Comparison of ENCODE assay signal across 14 cellular contexts in the genomic region with DNA sequence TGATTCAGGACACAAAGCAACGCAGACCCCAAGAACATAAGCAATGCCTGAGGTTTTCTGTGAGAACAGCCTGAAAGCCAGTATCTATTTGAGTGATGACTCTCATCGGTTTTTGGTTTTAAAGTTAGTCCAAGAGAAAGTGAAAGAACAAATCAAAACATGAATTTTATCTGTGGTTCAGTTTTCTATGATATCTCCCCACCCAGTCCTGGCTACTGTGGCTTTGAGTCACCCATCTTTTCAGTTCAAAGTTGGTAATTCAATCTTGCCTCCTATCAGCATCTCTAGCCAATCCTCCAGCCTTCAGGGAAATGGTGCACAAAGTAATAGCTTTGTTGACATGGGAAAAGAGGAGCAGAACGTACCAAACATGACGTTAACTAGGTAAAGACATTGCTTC. TPM values are rescaled to one million over a fixed set of nuclear protein-coding genes. Genes with fewer than 3 reads are reported as not detected.
A peak's percentile ranks its signal among the peaks of the same experiment; 100 is the strongest.
DNase-seq lines count a peak whose midpoint lies in the region; ATAC-seq and TF ChIP-seq lines count a peak whose summit lies in the region.
"Had no signal": no experiment of that assay in that cellular context is flagged by ENCODE, and none has a peak within 500 bp of the region (broad histone marks: within the 10 kb centered on the region; RNA-seq: fewer than 3 reads in every experiment).

No MANE protein-coding gene starts in this region.

- no peak overlapping the region for H3K4me3 Mint-ChIP-seq in activated CD8-positive, alpha-beta memory T cell treated with anti-CD3 and anti-CD28 coated beads, Interleukin-2, amount 10 ng/mL, durations not matched to agents 7 days and 5 days
- H3K4me3 Mint-ChIP-seq in stimulated activated effector memory CD8-positive, alpha-beta T cell treated with anti-CD3 and anti-CD28 coated beads, Interleukin-12 subunit alpha, Interleukin-12 subunit beta, amount 100 ng/mL, for 72 hours: no peak overlapping the region
- H3K4me3 Mint-ChIP-seq in progenitor cell of endocrine pancreas (ENCODE audit: low read depth): no peak overlapping the region

- no peak for TF ChIP-seq CTCF in progenitor cell of endocrine pancreas (IDR thresholded peaks at IDR 0.05; ENCODE audit: unreplicated experiment)

- ATAC-seq in activated CD8-positive, alpha-beta memory T cell treated with anti-CD3 and anti-CD28 coated beads, Interleukin-2, amount 10 ng/mL, durations not matched to agents 7 days and 5 days: peak; percentile 49
- ATAC-seq in GM21576 (IDR thresholded peaks at IDR 0.05; ENCODE audit: unreplicated experiment) (peak; percentile 69), HG03439 (IDR thresholded peaks at IDR 0.05; ENCODE audit: unreplicated experiment) (peak; percentile 51)
- ATAC-seq in stimulated activated effector memory CD8-positive, alpha-beta T cell treated with anti-CD3 and anti-CD28 coated beads, Interleukin-12 subunit alpha, Interleukin-12 subunit beta, amount 100 ng/mL, for 72 hours: peak; percentile 93

- peaks cover 52% of the 10 kb centered on the region for H3K27me3 Mint-ChIP-seq in activated CD8-positive, alpha-beta memory T cell treated with anti-CD3 and anti-CD28 coated beads, Interleukin-2, amount 10 ng/mL, durations not matched to agents 7 days and 5 days
- H3K27me3 Mint-ChIP-seq in progenitor cell of endocrine pancreas: no peaks in the 10 kb centered on the region

- peaks cover 13% of the 10 kb centered on the region for H3K4me1 Mint-ChIP-seq in activated CD8-positive, alpha-beta memory T cell treated with anti-CD3 and anti-CD28 coated beads, Interleukin-2, amount 10 ng/mL, durations not matched to agents 7 days and 5 days
- peaks cover 15% of the 10 kb centered on the region for H3K4me1 Mint-ChIP-seq in stimulated activated effector memory CD8-positive, alpha-beta T cell treated with anti-CD3 and anti-CD28 coated beads, Interleukin-12 subunit alpha, Interleukin-12 subunit beta, amount 100 ng/mL, for 72 hours
- no peaks in the 10 kb centered on the region for H3K4me1 Mint-ChIP-seq in progenitor cell of endocrine pancreas (ENCODE audit: low read depth)

- DNase-seq in activated CD8-positive, alpha-beta memory T cell treated with anti-CD3 and anti-CD28 coated beads, Interleukin-2, amount 10 ng/mL, durations not matched to agents 7 days and 5 days: peak; percentile 49
- DNase-seq in activated CD8-positive, alpha-beta memory T cell treated with anti-CD3 and anti-CD28 coated beads, Interleukin-2, amount 50 U/mL, for 4 hours: no peak
- DNase-seq in stimulated activated effector memory CD8-positive, alpha-beta T cell treated with anti-CD3 and anti-CD28 coated beads, Interleukin-12 subunit alpha, Interleukin-12 subunit beta, amount 100 ng/mL, for 72 hours (ENCODE audit: low spot score in 2 of 2): no peak
- no peak for DNase-seq in stimulated activated CD4-positive, alpha-beta T cell treated with anti-CD3 and anti-CD28 coated beads, Interleukin-12 subunit alpha, Interleukin-12 subunit beta, amount 100 ng/mL, for 4 hours
- DNase-seq in progenitor cell of endocrine pancreas (ENCODE audit: low spot score, unreplicated experiment) (no peak), DMS79 treated with DMSO at 0.1 percent for 48 hours (lab: John Stamatoyannopoulos, UW) (no peak)
- DNase-seq: activated gamma-delta T cell treated with Interleukin-2 at 50 U/mL for 16 hours, NCI-H446 treated with DMSO at 0.1 percent for 48 hours had no signal

- CTCF ChIA-PET in activated CD8-positive, alpha-beta memory T cell treated with anti-CD3 and anti-CD28 coated beads, Interleukin-2, amount 10 ng/mL, durations not matched to agents 7 days and 5 days (lab: Charles Lee): interaction anchor here (1.1 to 2.1 kb wide), 2 partner anchors 9 to 247 kb away, joined by 3 to 5 read pairs; no protein-coding TSS in a partner anchor

- H3K36me3 Mint-ChIP-seq in activated CD8-positive, alpha-beta memory T cell treated with anti-CD3 and anti-CD28 coated beads, Interleukin-2, amount 10 ng/mL, durations not matched to agents 7 days and 5 days: peaks cover 3% of the 10 kb centered on the region
- H3K36me3 Mint-ChIP-seq in stimulated activated effector memory CD8-positive, alpha-beta T cell treated with anti-CD3 and anti-CD28 coated beads, Interleukin-12 subunit alpha, Interleukin-12 subunit beta, amount 100 ng/mL, for 72 hours: no peaks in the 10 kb centered on the region
- no peaks in the 10 kb centered on the region for H3K36me3 Mint-ChIP-seq in progenitor cell of endocrine pancreas (ENCODE audit: insufficient read depth)

- H3K27ac Mint-ChIP-seq in activated CD8-positive, alpha-beta memory T cell treated with anti-CD3 and anti-CD28 coated beads, Interleukin-2, amount 10 ng/mL, durations not matched to agents 7 days and 5 days: no peak overlapping the region
- H3K27ac Mint-ChIP-seq in stimulated activated effector memory CD8-positive, alpha-beta T cell treated with anti-CD3 and anti-CD28 coated beads, Interleukin-12 subunit alpha, Interleukin-12 subunit beta, amount 100 ng/mL, for 72 hours: no peak overlapping the region
- H3K27ac Mint-ChIP-seq in progenitor cell of endocrine pancreas: no peak overlapping the region

- no peaks in the 10 kb centered on the region for H3K9me3 Mint-ChIP-seq in activated CD8-positive, alpha-beta memory T cell treated with anti-CD3 and anti-CD28 coated beads, Interleukin-2, amount 10 ng/mL, durations not matched to agents 7 days and 5 days (ENCODE audit: low read depth)
- no peaks in the 10 kb centered on the region for H3K9me3 Mint-ChIP-seq in stimulated activated effector memory CD8-positive, alpha-beta T cell treated with anti-CD3 and anti-CD28 coated beads, Interleukin-12 subunit alpha, Interleukin-12 subunit beta, amount 100 ng/mL, for 72 hours
- H3K9me3 Mint-ChIP-seq in progenitor cell of endocrine pancreas (ENCODE audit: low read depth): no peaks in the 10 kb centered on the region

RNA-seq across cellular contexts. Expression of gene KRTAP19-8, which starts 40.5 kb away (rescaled TPM):
- total RNA-seq in activated CD8-positive, alpha-beta memory T cell treated with anti-CD3 and anti-CD28 coated beads, Interleukin-2, amount 10 ng/mL, durations not matched to agents 7 days and 5 days: not detected
- total RNA-seq in progenitor cell of endocrine pancreas: not detected in 2 replicates
- total RNA-seq: chondrocyte, fibroblast of lung, M059J, thoracic aorta had no signal
